Comparison of ENCODE assay signal across 1 cellular context in the genomic region with DNA sequence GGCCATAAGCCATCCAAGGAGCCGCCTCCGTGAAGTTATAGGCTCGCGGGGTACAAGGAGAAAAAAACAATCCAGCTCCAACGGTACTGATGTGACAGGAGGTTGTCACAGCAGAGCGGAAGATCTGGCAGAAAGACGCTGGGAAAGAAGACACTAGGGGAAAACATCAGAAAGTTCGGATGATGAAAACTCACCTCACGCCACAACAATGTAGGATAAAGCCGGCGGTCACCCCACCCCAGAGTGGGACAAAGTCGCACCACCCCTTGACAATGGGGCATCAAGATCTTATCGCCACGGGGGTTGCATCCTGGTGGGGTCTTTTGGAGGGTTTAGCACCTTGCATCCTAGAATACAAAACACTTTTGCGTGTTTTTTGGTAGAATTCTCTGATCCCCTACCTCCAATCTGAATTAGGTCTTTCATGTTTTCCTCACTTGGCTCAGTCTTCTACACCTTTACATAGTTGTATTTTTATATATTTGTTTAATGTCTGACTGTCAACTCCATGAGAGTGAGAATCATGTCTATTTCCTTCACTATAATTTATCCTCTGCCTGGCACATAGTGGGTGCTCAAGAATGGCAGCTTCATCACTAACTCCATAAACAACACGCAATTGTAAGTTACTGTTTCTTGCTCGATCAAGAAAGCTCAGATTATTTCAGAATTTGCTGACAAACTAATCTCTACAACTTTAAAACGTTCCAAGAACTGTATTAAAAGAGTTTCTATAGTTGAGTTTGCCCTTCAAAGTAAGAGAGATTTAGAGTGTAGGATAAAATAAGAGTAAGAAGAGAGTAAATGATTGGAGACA.
TF ChIP-seq lines count a peak whose summit lies in the region.

No MANE protein-coding gene starts in this region.

TF ChIP-seq in HepG2, 621 proteins besides CTCF, POLR2A, EP300 and RAD21:
- TF ChIP-seq ELF3 (CRISPR knock-in tag; IDR thresholded peaks at IDR 0.05) (0 out of 2 replicates have a peak, but pooled peaks have one; percentile 21), ZMYM3 (CRISPR knock-in tag; IDR thresholded peaks at IDR 0.05) (0 out of 2 replicates have a peak, but pooled peaks have one; percentile 23), ZKSCAN1 (IDR thresholded peaks at IDR 0.05; ENCODE audit: low read length) (peak; percentile 63; the same call in 1 of the 2 replicates), ARID2 (CRISPR knock-in tag; IDR thresholded peaks at IDR 0.05; ENCODE audit: borderline replicate concordance) (peak; percentile 66; the same call in 1 of the 2 replicates), ZNF292 (CRISPR knock-in tag; IDR thresholded peaks at IDR 0.05; ENCODE audit: borderline replicate concordance, low read depth) (0 out of 2 replicates have a peak, but pooled peaks have one; percentile 32), EZH2 (conservative IDR thresholded peaks at IDR 0.05; ENCODE audit: low read depth, low read length) (no peak), CEBPG (CRISPR knock-in tag; IDR thresholded peaks at IDR 0.05) (0 out of 2 replicates have a peak, but pooled peaks have one; percentile 2), HDAC2 (CRISPR knock-in tag; IDR thresholded peaks at IDR 0.05) (0 out of 2 replicates have a peak, but pooled peaks have one; percentile 9), ZNF160 (CRISPR knock-in tag; IDR thresholded peaks at IDR 0.05) (no peak), ZMYM4 (CRISPR knock-in tag; IDR thresholded peaks at IDR 0.05) (0 out of 2 replicates have a peak, but pooled peaks have one; percentile 23), NR2C2 (CRISPR knock-in tag; IDR thresholded peaks at IDR 0.05; ENCODE audit: borderline replicate concordance) (no peak), XRCC5 (optimal IDR thresholded peaks at IDR 0.05; ENCODE audit: low read length) (no peak), SAP130 (CRISPR knock-in tag; IDR thresholded peaks at IDR 0.05; ENCODE audit: low read depth) (peak; percentile 23), MIER3 (CRISPR knock-in tag; IDR thresholded peaks at IDR 0.05; ENCODE audit: borderline replicate concordance) (0 out of 2 replicates have a peak, but pooled peaks have one; percentile 23)
- TF ChIP-seq, protein P1, sequence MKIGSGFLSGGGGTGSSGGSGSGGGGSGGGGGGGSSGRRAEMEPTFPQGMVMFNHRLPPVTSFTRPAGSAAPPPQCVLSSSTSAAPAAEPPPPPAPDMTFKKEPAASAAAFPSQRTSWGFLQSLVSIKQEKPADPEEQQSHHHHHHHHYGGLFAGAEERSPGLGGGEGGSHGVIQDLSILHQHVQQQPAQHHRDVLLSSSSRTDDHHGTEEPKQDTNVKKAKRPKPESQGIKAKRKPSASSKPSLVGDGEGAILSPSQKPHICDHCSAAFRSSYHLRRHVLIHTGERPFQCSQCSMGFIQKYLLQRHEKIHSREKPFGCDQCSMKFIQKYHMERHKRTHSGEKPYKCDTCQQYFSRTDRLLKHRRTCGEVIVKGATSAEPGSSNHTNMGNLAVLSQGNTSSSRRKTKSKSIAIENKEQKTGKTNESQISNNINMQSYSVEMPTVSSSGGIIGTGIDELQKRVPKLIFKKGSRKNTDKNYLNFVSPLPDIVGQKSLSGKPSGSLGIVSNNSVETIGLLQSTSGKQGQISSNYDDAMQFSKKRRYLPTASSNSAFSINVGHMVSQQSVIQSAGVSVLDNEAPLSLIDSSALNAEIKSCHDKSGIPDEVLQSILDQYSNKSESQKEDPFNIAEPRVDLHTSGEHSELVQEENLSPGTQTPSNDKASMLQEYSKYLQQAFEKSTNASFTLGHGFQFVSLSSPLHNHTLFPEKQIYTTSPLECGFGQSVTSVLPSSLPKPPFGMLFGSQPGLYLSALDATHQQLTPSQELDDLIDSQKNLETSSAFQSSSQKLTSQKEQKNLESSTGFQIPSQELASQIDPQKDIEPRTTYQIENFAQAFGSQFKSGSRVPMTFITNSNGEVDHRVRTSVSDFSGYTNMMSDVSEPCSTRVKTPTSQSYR (CRISPR knock-in tag; IDR thresholded peaks at IDR 0.05; ENCODE audit: borderline replicate concordance): no peak
- TF ChIP-seq, protein P2, sequence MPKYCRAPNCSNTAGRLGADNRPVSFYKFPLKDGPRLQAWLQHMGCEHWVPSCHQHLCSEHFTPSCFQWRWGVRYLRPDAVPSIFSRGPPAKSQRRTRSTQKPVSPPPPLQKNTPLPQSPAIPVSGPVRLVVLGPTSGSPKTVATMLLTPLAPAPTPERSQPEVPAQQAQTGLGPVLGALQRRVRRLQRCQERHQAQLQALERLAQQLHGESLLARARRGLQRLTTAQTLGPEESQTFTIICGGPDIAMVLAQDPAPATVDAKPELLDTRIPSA (CRISPR knock-in tag; IDR thresholded peaks at IDR 0.05; ENCODE audit: borderline replicate concordance): no peak
- TF ChIP-seq, protein P3, sequence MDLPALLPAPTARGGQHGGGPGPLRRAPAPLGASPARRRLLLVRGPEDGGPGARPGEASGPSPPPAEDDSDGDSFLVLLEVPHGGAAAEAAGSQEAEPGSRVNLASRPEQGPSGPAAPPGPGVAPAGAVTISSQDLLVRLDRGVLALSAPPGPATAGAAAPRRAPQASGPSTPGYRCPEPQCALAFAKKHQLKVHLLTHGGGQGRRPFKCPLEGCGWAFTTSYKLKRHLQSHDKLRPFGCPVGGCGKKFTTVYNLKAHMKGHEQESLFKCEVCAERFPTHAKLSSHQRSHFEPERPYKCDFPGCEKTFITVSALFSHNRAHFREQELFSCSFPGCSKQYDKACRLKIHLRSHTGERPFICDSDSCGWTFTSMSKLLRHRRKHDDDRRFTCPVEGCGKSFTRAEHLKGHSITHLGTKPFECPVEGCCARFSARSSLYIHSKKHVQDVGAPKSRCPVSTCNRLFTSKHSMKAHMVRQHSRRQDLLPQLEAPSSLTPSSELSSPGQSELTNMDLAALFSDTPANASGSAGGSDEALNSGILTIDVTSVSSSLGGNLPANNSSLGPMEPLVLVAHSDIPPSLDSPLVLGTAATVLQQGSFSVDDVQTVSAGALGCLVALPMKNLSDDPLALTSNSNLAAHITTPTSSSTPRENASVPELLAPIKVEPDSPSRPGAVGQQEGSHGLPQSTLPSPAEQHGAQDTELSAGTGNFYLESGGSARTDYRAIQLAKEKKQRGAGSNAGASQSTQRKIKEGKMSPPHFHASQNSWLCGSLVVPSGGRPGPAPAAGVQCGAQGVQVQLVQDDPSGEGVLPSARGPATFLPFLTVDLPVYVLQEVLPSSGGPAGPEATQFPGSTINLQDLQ (CRISPR knock-in tag; IDR thresholded peaks at IDR 0.05): peak; percentile 49; the same call in 1 of the 2 replicates
- TF ChIP-seq, protein P4, sequence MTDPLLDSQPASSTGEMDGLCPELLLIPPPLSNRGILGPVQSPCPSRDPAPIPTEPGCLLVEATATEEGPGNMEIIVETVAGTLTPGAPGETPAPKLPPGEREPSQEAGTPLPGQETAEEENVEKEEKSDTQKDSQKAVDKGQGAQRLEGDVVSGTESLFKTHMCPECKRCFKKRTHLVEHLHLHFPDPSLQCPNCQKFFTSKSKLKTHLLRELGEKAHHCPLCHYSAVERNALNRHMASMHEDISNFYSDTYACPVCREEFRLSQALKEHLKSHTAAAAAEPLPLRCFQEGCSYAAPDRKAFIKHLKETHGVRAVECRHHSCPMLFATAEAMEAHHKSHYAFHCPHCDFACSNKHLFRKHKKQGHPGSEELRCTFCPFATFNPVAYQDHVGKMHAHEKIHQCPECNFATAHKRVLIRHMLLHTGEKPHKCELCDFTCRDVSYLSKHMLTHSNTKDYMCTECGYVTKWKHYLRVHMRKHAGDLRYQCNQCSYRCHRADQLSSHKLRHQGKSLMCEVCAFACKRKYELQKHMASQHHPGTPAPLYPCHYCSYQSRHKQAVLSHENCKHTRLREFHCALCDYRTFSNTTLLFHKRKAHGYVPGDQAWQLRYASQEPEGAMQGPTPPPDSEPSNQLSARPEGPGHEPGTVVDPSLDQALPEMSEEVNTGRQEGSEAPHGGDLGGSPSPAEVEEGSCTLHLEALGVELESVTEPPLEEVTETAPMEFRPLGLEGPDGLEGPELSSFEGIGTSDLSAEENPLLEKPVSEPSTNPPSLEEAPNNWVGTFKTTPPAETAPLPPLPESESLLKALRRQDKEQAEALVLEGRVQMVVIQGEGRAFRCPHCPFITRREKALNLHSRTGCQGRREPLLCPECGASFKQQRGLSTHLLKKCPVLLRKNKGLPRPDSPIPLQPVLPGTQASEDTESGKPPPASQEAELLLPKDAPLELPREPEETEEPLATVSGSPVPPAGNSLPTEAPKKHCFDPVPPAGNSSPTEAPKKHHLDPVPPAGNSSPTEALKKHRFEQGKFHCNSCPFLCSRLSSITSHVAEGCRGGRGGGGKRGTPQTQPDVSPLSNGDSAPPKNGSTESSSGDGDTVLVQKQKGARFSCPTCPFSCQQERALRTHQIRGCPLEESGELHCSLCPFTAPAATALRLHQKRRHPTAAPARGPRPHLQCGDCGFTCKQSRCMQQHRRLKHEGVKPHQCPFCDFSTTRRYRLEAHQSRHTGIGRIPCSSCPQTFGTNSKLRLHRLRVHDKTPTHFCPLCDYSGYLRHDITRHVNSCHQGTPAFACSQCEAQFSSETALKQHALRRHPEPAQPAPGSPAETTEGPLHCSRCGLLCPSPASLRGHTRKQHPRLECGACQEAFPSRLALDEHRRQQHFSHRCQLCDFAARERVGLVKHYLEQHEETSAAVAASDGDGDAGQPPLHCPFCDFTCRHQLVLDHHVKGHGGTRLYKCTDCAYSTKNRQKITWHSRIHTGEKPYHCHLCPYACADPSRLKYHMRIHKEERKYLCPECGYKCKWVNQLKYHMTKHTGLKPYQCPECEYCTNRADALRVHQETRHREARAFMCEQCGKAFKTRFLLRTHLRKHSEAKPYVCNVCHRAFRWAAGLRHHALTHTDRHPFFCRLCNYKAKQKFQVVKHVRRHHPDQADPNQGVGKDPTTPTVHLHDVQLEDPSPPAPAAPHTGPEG (CRISPR knock-in tag; IDR thresholded peaks at IDR 0.05): peak; percentile 68
- TF ChIP-seq, protein P5, sequence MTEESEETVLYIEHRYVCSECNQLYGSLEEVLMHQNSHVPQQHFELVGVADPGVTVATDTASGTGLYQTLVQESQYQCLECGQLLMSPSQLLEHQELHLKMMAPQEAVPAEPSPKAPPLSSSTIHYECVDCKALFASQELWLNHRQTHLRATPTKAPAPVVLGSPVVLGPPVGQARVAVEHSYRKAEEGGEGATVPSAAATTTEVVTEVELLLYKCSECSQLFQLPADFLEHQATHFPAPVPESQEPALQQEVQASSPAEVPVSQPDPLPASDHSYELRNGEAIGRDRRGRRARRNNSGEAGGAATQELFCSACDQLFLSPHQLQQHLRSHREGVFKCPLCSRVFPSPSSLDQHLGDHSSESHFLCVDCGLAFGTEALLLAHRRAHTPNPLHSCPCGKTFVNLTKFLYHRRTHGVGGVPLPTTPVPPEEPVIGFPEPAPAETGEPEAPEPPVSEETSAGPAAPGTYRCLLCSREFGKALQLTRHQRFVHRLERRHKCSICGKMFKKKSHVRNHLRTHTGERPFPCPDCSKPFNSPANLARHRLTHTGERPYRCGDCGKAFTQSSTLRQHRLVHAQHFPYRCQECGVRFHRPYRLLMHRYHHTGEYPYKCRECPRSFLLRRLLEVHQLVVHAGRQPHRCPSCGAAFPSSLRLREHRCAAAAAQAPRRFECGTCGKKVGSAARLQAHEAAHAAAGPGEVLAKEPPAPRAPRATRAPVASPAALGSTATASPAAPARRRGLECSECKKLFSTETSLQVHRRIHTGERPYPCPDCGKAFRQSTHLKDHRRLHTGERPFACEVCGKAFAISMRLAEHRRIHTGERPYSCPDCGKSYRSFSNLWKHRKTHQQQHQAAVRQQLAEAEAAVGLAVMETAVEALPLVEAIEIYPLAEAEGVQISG (CRISPR knock-in tag; IDR thresholded peaks at IDR 0.05): no peak
- TF ChIP-seq, protein P6, sequence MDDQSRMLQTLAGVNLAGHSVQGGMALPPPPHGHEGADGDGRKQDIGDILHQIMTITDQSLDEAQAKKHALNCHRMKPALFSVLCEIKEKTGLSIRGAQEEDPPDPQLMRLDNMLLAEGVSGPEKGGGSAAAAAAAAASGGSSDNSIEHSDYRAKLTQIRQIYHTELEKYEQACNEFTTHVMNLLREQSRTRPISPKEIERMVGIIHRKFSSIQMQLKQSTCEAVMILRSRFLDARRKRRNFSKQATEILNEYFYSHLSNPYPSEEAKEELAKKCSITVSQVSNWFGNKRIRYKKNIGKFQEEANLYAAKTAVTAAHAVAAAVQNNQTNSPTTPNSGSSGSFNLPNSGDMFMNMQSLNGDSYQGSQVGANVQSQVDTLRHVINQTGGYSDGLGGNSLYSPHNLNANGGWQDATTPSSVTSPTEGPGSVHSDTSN (CRISPR knock-in tag; IDR thresholded peaks at IDR 0.05; ENCODE audit: borderline replicate concordance): 0 out of 2 replicates have a peak, but pooled peaks have one; percentile 57
